ENCODE assay signal across 10 cellular contexts in the genomic region with DNA sequence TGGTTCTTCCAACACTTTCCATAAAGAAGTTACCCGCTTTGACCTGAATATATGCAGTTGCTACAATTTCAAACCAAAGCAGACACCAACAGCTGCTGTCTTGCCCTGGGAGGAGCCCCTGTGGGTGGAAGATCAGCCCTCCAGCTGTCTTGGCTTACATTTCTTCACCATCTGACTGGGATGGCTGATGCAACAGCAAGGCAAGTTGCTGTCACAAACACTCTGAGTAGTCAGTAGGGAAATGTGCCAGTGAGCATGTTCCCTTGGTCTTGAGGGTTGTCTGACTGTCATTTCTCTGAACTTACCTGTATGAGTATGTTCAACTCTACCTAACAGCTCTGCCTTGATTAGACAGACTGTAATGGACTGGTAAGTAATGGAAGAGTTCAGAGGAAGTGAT.
DNase-seq lines count a peak whose midpoint lies in the region; ATAC-seq and TF ChIP-seq lines count a peak whose summit lies in the region.
"Had no signal": no experiment of that assay in that cellular context is flagged by ENCODE, and none has a peak within 500 bp of the region (broad histone marks: within the 10 kb centered on the region; RNA-seq: fewer than 3 reads in every experiment).

No MANE protein-coding gene starts in this region.

- no peaks in the 10 kb centered on the region for H3K79me2 ChIP-seq in smooth muscle cell (ENCODE audit: low read depth)

- DNase-seq in activated T-cell treated with anti-CD3 and anti-CD28 coated beads for 48 hours (ENCODE audit: low read depth), result peak; percentile 10
- no peak for DNase-seq in activated T-cell treated with anti-CD3 and anti-CD28 coated beads, Interleukin-2, amount 50 U/mL, for 1 hour
- DNase-seq in NCI-H1694 treated with DMSO at 0.1 percent for 48 hours (lab: John Stamatoyannopoulos, UW), result peak; percentile 38
- peak; percentile 27 for DNase-seq in colonic mucosa
- DNase-seq in smooth muscle cell (lab: John Stamatoyannopoulos, UW; ENCODE audit: unreplicated experiment), result no peak
- no peak for DNase-seq in activated CD4-positive, CD25-positive, alpha-beta regulatory T cell treated with anti-CD3 and anti-CD28 coated beads, Interleukin-2, amount 50 U/mL, for 72 hours
- DNase-seq in glomerular visceral epithelial cell (ENCODE audit: extremely low spot score), result no peak
- DNase-seq: H9; stimulated activated CD4-positive, alpha-beta T cell treated with anti-CD3 and anti-CD28 coated beads, Interleukin-2, amount 100 ng/mL, for 48 hours had no signal

- intact Hi-C loops in colonic mucosa (cut with DNase I), result no loop called here

- H3K27me3 ChIP-seq in colonic mucosa (no peaks in the 10 kb centered on the region), smooth muscle cell (ENCODE audit: low read depth) (no peaks in the 10 kb centered on the region)

- no peaks in the 10 kb centered on the region for H3F3A ChIP-seq in smooth muscle cell (ENCODE audit: low read depth)

- no peaks in the 10 kb centered on the region for H4K20me1 ChIP-seq in smooth muscle cell (ENCODE audit: low read depth)

- H3K9me3 ChIP-seq in colonic mucosa (no peaks in the 10 kb centered on the region), smooth muscle cell (replicated peaks; ENCODE audit: low read depth) (no peaks in the 10 kb centered on the region)

- no peak for TF ChIP-seq CTCF in colonic mucosa (IDR thresholded peaks at IDR 0.05)
- TF ChIP-seq CTCF in smooth muscle cell (IDR thresholded peaks at IDR 0.05; ENCODE audit: borderline replicate concordance, insufficient read depth, poor library complexity, severe bottlenecking), result no peak

- H3K27ac ChIP-seq in colonic mucosa (no peak overlapping the region), smooth muscle cell (ENCODE audit: low read depth) (peak overlapping the region; percentile 75)

- no peaks in the 10 kb centered on the region for H3K4me1 ChIP-seq in colonic mucosa
- peaks cover 10% of the 10 kb centered on the region for H3K4me1 ChIP-seq in smooth muscle cell (ENCODE audit: low read depth)

- H3K4me2 ChIP-seq in smooth muscle cell, result peak overlapping the region; percentile 37

- H3K4me3 ChIP-seq in colonic mucosa, result no peak overlapping the region
- no peak overlapping the region for H3K4me3 ChIP-seq in smooth muscle cell

- no peak overlapping the region for H3K9ac ChIP-seq in colonic mucosa (ENCODE audit: low read depth in 2 of 2, low read length in 2 of 2)
- no peak overlapping the region for H3K9ac ChIP-seq in smooth muscle cell (ENCODE audit: low read depth)

- ATAC-seq in GM21423 (IDR thresholded peaks at IDR 0.05; ENCODE audit: unreplicated experiment), result no peak

- H2AFZ ChIP-seq in smooth muscle cell (ENCODE audit: low read depth), result peak overlapping the region; percentile 17

- WGBS in smooth muscle cell (ENCODE audit: low lambda C conversion rate), result 71% methylated on average over 1 of the region's 1 CpG

- H3K36me3 ChIP-seq in colonic mucosa (no peaks in the 10 kb centered on the region), smooth muscle cell (ENCODE audit: low read depth) (no peaks in the 10 kb centered on the region)

Comparison
In these comparisons a context has a peak if more than half of its experiments do, and no peak if none do; other contexts are left out.
1. DNase-seq: peak in activated T-cell treated with anti-CD3 and anti-CD28 coated beads for 48 hours (single experiment), NCI-H1694 treated with DMSO at 0.1 percent for 48 hours (single experiment) and colonic mucosa (single experiment); none in activated T-cell treated with anti-CD3 and anti-CD28 coated beads, Interleukin-2, amount 50 U/mL, for 1 hour (single experiment), smooth muscle cell (single experiment), activated CD4-positive, CD25-positive, alpha-beta regulatory T cell treated with anti-CD3 and anti-CD28 coated beads, Interleukin-2, amount 50 U/mL, for 72 hours (single experiment) and glomerular visceral epithelial cell (single experiment).